Comparison of ENCODE assay signal across 19 cellular contexts in genomic region chr3:169308654-169309325, GRCh38.
DNase-seq lines count a peak whose midpoint lies in the region; ATAC-seq, FAIRE-seq and TF ChIP-seq lines count a peak whose summit lies in the region.
"Had no signal": no experiment of that assay in that cellular context is flagged by ENCODE, and none has a peak within 500 bp of the region (broad histone marks: within the 10 kb centered on the region; RNA-seq: fewer than 3 reads in every experiment).

No MANE protein-coding gene starts in this region.

- TF ChIP-seq RAD21 in IMR-90 (IDR thresholded peaks at IDR 0.05; ENCODE audit: low read length) = no peak

- peak overlapping the region; percentile 41; the same call in 1 of the 2 replicates for H3K4ac ChIP-seq in IMR-90 (ENCODE audit: low read depth, low read length)

- intact Hi-C loops in IMR-90 (cut with micrococcal nuclease) (no loop called here), mammary epithelial cell (cut with micrococcal nuclease) (no loop called here), endothelial cell of umbilical vein (cut with micrococcal nuclease) (loop anchor here (10.0 kb wide), 1 partner anchor 264 kb away; no protein-coding TSS in a partner anchor)

- H3K27me3 ChIP-seq in IMR-90 (ENCODE audit: control insufficient read depth, insufficient read depth, low read length) (no peaks in the 10 kb centered on the region), mammary epithelial cell (ENCODE audit: insufficient read depth, low read length) (no peaks in the 10 kb centered on the region), endothelial cell of umbilical vein (ENCODE audit: control insufficient read depth in 2 of 2, insufficient read depth in 2 of 2, low read length in 2 of 2) (no peaks in the 10 kb centered on the region)

- ATAC-seq in IMR-90 (ENCODE audit: low read depth) (peak; percentile 89), HG03095 (IDR thresholded peaks at IDR 0.05; ENCODE audit: unreplicated experiment) (no peak), GM21737 (IDR thresholded peaks at IDR 0.05; ENCODE audit: unreplicated experiment) (no peak)
- ATAC-seq: Panc1 had no signal

- H3K9me3 ChIP-seq in IMR-90 (ENCODE audit: control insufficient read depth, insufficient read depth, low read length) = no peaks in the 10 kb centered on the region
- no peaks in the 10 kb centered on the region for H3K9me3 ChIP-seq in mammary epithelial cell (replicated peaks; ENCODE audit: insufficient read depth, low read length)
- no peaks in the 10 kb centered on the region for H3K9me3 ChIP-seq in endothelial cell of umbilical vein (replicated peaks; ENCODE audit: control insufficient read depth, insufficient read depth, low read length)

- H3K4me2 ChIP-seq in IMR-90 (ENCODE audit: low read depth, low read length) (peak overlapping the region; percentile 82), mammary epithelial cell (ENCODE audit: insufficient read depth, low read depth, low read length) (no peak overlapping the region), endothelial cell of umbilical vein (ENCODE audit: insufficient read depth, low read length) (peak overlapping the region; percentile 62)

- no peaks in the 10 kb centered on the region for H4K20me1 ChIP-seq in IMR-90 (ENCODE audit: insufficient read depth, low read length)
- H4K20me1 ChIP-seq in mammary epithelial cell (ENCODE audit: insufficient read depth, low read length) = no peaks in the 10 kb centered on the region
- no peaks in the 10 kb centered on the region for H4K20me1 ChIP-seq in endothelial cell of umbilical vein (replicated peaks; ENCODE audit: control insufficient read depth, extremely low read depth, insufficient read depth, low read length)

- FAIRE-seq in endothelial cell of umbilical vein (lab: Jason Lieb, UNC) = peak; percentile 80
- FAIRE-seq: HTR-8/SVneo had no signal

- 0 out of 2 replicates have a peak overlapping the region, but pooled peaks have one; percentile 27 for H3K14ac ChIP-seq in IMR-90 (replicated peaks; ENCODE audit: low read depth, low read length)

- H2AK9ac ChIP-seq in IMR-90 (replicated peaks; ENCODE audit: low read depth, low read length, poor library complexity) = no peak overlapping the region

- peak overlapping the region; percentile 76 for H2BK5ac ChIP-seq in IMR-90 (ENCODE audit: low read depth, low read length, poor library complexity, severe bottlenecking)

- peaks cover 3% of the 10 kb centered on the region for H3K9me3 Mint-ChIP-seq in mesothelial cell of epicardium

- DNase-seq in IMR-90 (peak; percentile 75), mammary epithelial cell (peak; percentile 51), endothelial cell of umbilical vein (ENCODE audit: low read depth, low spot score) (peak; percentile 92), mesothelial cell of epicardium (ENCODE audit: low spot score in 2 of 2, unreplicated experiment in 2 of 2) (no peak)
- no peak for DNase-seq in activated CD4-positive, alpha-beta T cell treated with anti-CD3 and anti-CD28 coated beads, Interleukin-2, amount 50 U/mL, for 1 hour
- DNase-seq: Calu3, DND-41, GM23248, H7, KBM-7, MM.1S, NCI-H2029, NCI-H446 treated with DMSO at 0.1 percent for 48 hours, SHP77 had no signal

- in situ Hi-C loops in IMR-90 (cut with MboI; ENCODE audit: low sequenced_read_pairs) = no loop called here
- in situ Hi-C loops in mammary epithelial cell (cut with MboI; ENCODE audit: low sequenced_read_pairs in 2 of 2) = no loop called here

- dilution Hi-C loops in IMR-90 (cut with HindIII; ENCODE audit: low sequenced_read_pairs, unreplicated experiment) (no loop called here), mammary epithelial cell (cut with HindIII; ENCODE audit: low sequenced_read_pairs) (no loop called here), endothelial cell of umbilical vein (cut with MboI; ENCODE audit: extremely low pct_ligation_motif_present, low sequenced_read_pairs) (no loop called here)

- 0 out of 3 replicates have a peak overlapping the region, but pooled peaks have one; percentile 8 for H2BK15ac ChIP-seq in IMR-90 (ENCODE audit: low read depth, low read length)

- H3K9me1 ChIP-seq in IMR-90 (ENCODE audit: insufficient read depth, low read length) (peaks cover 4% of the 10 kb centered on the region), endothelial cell of umbilical vein (replicated peaks; ENCODE audit: control insufficient read depth, extremely low read depth, insufficient read depth, low read length) (no peaks in the 10 kb centered on the region)

- H2BK120ac ChIP-seq in IMR-90 (ENCODE audit: low read depth, low read length) = peak overlapping the region; percentile 70; the same call in 1 of the 2 replicates

- no CpG with 5 or more reads among the region's 5 CpGs for WGBS in IMR-90 (ENCODE audit: extremely low coverage in 2 of 2, insufficient read length in 1 of 2), 2 experiments
- WGBS in mammary epithelial cell (ENCODE audit: low coverage, missing lambda C conversion rate) = 35% methylated on average over 5 of the region's 5 CpGs

- POLR2A ChIA-PET in IMR-90 (lab: Charles Lee; ENCODE audit: unreplicated experiment) = no interaction called here
- POLR2A ChIA-PET in endothelial cell of umbilical vein (lab: Charles Lee) = no interaction called here

- no peak overlapping the region for H2AK5ac ChIP-seq in IMR-90 (ENCODE audit: low read depth, low read length)

- peak overlapping the region in 1 of 2 experiments; percentile 50; a peak in 2 of 4 replicates for H4K8ac ChIP-seq in IMR-90 (ENCODE audit: low read depth in 2 of 2, low read length in 2 of 2)

- TF ChIP-seq CTCF in IMR-90 (conservative IDR thresholded peaks at IDR 0.05; ENCODE audit: low read depth, low read length) (no peak), mammary epithelial cell (conservative IDR thresholded peaks at IDR 0.05 in 1 of 2, IDR thresholded peaks at IDR 0.05 in 1 of 2; ENCODE audit: extremely low read depth in 1 of 2, insufficient read depth in 1 of 2, low read depth in 1 of 2, low read length in 2 of 2) (no peak), endothelial cell of umbilical vein (IDR thresholded peaks at IDR 0.05; ENCODE audit: extremely low read depth in 1 of 2, insufficient read depth in 1 of 2, low read depth in 1 of 2, low read length in 2 of 2) (no peak), mesothelial cell of epicardium (IDR thresholded peaks at IDR 0.05; ENCODE audit: unreplicated experiment) (no peak)

- H3K36me3 ChIP-seq in IMR-90 (ENCODE audit: control insufficient read depth, insufficient read depth, low read length) (no peaks in the 10 kb centered on the region), mammary epithelial cell (ENCODE audit: insufficient read depth, low read length) (no peaks in the 10 kb centered on the region), endothelial cell of umbilical vein (ENCODE audit: control insufficient read depth in 2 of 2, extremely low read depth in 1 of 2, insufficient read depth in 2 of 2, low read length in 2 of 2) (no peaks in the 10 kb centered on the region)

- H3K4me3 Mint-ChIP-seq in mesothelial cell of epicardium = no peak overlapping the region

- peaks cover 46% of the 10 kb centered on the region for H3K4me1 Mint-ChIP-seq in mesothelial cell of epicardium

- no peak overlapping the region; the same call in 1 of the 2 replicates for H3K4me3 ChIP-seq in IMR-90 (ENCODE audit: insufficient read depth, low read depth, low read length)
- H3K4me3 ChIP-seq in mammary epithelial cell (replicated peaks in 1 of 3; ENCODE audit: insufficient read depth in 1 of 3, low read depth in 2 of 3, low read length in 3 of 3) = no peak overlapping the region
- peak overlapping the region in 1 of 3 experiments; percentile 11 for H3K4me3 ChIP-seq in endothelial cell of umbilical vein (replicated peaks in 1 of 3; ENCODE audit: insufficient read depth in 1 of 3, low read depth in 1 of 3, low read length in 3 of 3)
- H3K4me3 ChIP-seq: GM23248 had no signal

- no peak overlapping the region for H2AFZ ChIP-seq in IMR-90 (replicated peaks; ENCODE audit: low read length, poor library complexity)
- H2AFZ ChIP-seq in mammary epithelial cell (ENCODE audit: low read depth, low read length) = no peak overlapping the region
- H2AFZ ChIP-seq in endothelial cell of umbilical vein (ENCODE audit: low read depth, low read length) = no peak overlapping the region
- H2AFZ ChIP-seq: GM23248 had no signal

- H3K27ac ChIP-seq in IMR-90 (ENCODE audit: insufficient read depth, low read length) (no peak overlapping the region), mammary epithelial cell (ENCODE audit: insufficient read depth, low read depth, low read length) (no peak overlapping the region), endothelial cell of umbilical vein (ENCODE audit: insufficient read depth, low read depth, low read length) (peak overlapping the region; percentile 44)
- H3K27ac ChIP-seq: GM23248, RWPE1 had no signal

- H3K18ac ChIP-seq in IMR-90 (ENCODE audit: low read depth, low read length) = peak overlapping the region; percentile 76; the same call in 1 of the 2 replicates

- no peak overlapping the region for H3K23ac ChIP-seq in IMR-90 (ENCODE audit: low read depth, low read length)

- H3K79me2 ChIP-seq in mammary epithelial cell (ENCODE audit: insufficient read depth, low read length) = no peaks in the 10 kb centered on the region
- peaks cover 3% of the 10 kb centered on the region for H3K79me2 ChIP-seq in endothelial cell of umbilical vein (ENCODE audit: control insufficient read depth, insufficient read depth, low read length)

- CTCF ChIA-PET in IMR-90 (lab: Yijun Ruan, JAX) (no interaction called here), mammary epithelial cell (lab: Charles Lee; ENCODE audit: low non-redundant PET) (no interaction called here), endothelial cell of umbilical vein (lab: Charles Lee) (interaction anchor here (1.2 to 4.2 kb wide), 4 partner anchors 80 to 360 kb away, joined by 3 to 20 read pairs (median 6); no protein-coding TSS in a partner anchor)

- no peaks in the 10 kb centered on the region for H3K79me1 ChIP-seq in IMR-90 (ENCODE audit: low read depth in 1 of 2, low read length in 2 of 2)

- H4K91ac ChIP-seq in IMR-90 (ENCODE audit: insufficient read depth, low read depth, low read length) = no peak overlapping the region

- H3K56ac ChIP-seq in IMR-90 (ENCODE audit: extremely low read depth, insufficient read depth, low read length) = no peak overlapping the region

- H3K27me3 Mint-ChIP-seq in mesothelial cell of epicardium (ENCODE audit: low read depth) = no peaks in the 10 kb centered on the region

- BruUV-seq in IMR-90 (replicated peaks; lab: Mats Ljungman, UMichigan) = no TSS peak
- BruUV-seq in mammary epithelial cell (replicated peaks; lab: Mats Ljungman, UMichigan) = no TSS peak
- no TSS peak for BruUV-seq in endothelial cell of umbilical vein (replicated peaks; lab: Mats Ljungman, UMichigan)

- no peaks in the 10 kb centered on the region for H3K36me3 Mint-ChIP-seq in mesothelial cell of epicardium

- no peak overlapping the region for H3K9ac ChIP-seq in IMR-90 (ENCODE audit: low read depth, low read length)
- H3K9ac ChIP-seq in mammary epithelial cell (ENCODE audit: insufficient read depth, low read length) = no peak overlapping the region
- peak overlapping the region; percentile 10 for H3K9ac ChIP-seq in endothelial cell of umbilical vein (replicated peaks; ENCODE audit: extremely low read depth, insufficient read depth, low read length)
- H3K9ac ChIP-seq: GM23248 had no signal

- H4K5ac ChIP-seq in IMR-90 (ENCODE audit: low read depth, low read length) = peak overlapping the region; percentile 33; the same call in 1 of the 2 replicates

- H3K27ac Mint-ChIP-seq in mesothelial cell of epicardium = peak overlapping the region; percentile 54

- H3K4me1 ChIP-seq in IMR-90 (ENCODE audit: control insufficient read depth, insufficient read depth, low read length) (peaks cover 4% of the 10 kb centered on the region), mammary epithelial cell (ENCODE audit: insufficient read depth, low read length) (no peaks in the 10 kb centered on the region), endothelial cell of umbilical vein (ENCODE audit: control insufficient read depth, extremely low read depth, insufficient read depth, low read length) (peaks cover 37% of the 10 kb centered on the region)

- TF ChIP-seq POLR2A in IMR-90 (IDR thresholded peaks at IDR 0.05; ENCODE audit: low read depth, low read length) (no peak), endothelial cell of umbilical vein (IDR thresholded peaks at IDR 0.05; ENCODE audit: low read depth, low read length) (no peak)

- peak overlapping the region; percentile 43; the same call in 1 of the 2 replicates for H2BK20ac ChIP-seq in IMR-90 (ENCODE audit: low read depth, low read length)

Comparison
In these comparisons a context has a peak if more than half of its experiments do, and no peak if none do; other contexts are left out.
1. DNase-seq: peak in IMR-90 (single experiment), mammary epithelial cell (single experiment) and endothelial cell of umbilical vein (single experiment); none in mesothelial cell of epicardium (0 of 2) and activated CD4-positive, alpha-beta T cell treated with anti-CD3 and anti-CD28 coated beads, Interleukin-2, amount 50 U/mL, for 1 hour (single experiment).